Comparison of ENCODE assay signal across 7 cellular contexts in genomic region chr1:156214024-156214748, GRCh38. TPM values are rescaled to one million over a fixed set of nuclear protein-coding genes. Genes with fewer than 3 reads are reported as not detected.
DNase-seq lines count a peak whose midpoint lies in the region; ATAC-seq, FAIRE-seq and TF ChIP-seq lines count a peak whose summit lies in the region.

No MANE protein-coding gene starts in this region.

- FAIRE-seq in H54 (lab: Jason Lieb, UNC), result no peak

- H3K9me3 ChIP-seq in RWPE2 (ENCODE audit: severe bottlenecking), result no peaks in the 10 kb centered on the region

- peak overlapping the region; percentile 75 for H3K27ac ChIP-seq in RWPE2 (ENCODE audit: poor library complexity, severe bottlenecking)

- no peaks in the 10 kb centered on the region for H3K9me3 Mint-ChIP-seq in endothelial cell (ENCODE audit: unreplicated experiment)

- H3K36me3 ChIP-seq in RWPE2 (ENCODE audit: low read depth), result peaks cover 9% of the 10 kb centered on the region

- H3K4me3 ChIP-seq in RWPE2 (ENCODE audit: severe bottlenecking), result peak overlapping the region; percentile 62

- peak overlapping the region; percentile 78 for H3K4me3 Mint-ChIP-seq in endothelial cell (ENCODE audit: unreplicated experiment)

- peaks cover 20% of the 10 kb centered on the region for H3K4me1 ChIP-seq in RWPE2 (ENCODE audit: insufficient read depth, poor library complexity, severe bottlenecking)

- ATAC-seq in RWPE2 (ENCODE audit: low read depth) (peak; percentile 9; the same call in 2 of the 3 replicates), GM19324 (IDR thresholded peaks at IDR 0.05; ENCODE audit: low FRiP score, unreplicated experiment) (no peak), HG03045 (IDR thresholded peaks at IDR 0.05; ENCODE audit: unreplicated experiment) (no peak)

- H3K36me3 Mint-ChIP-seq in endothelial cell (ENCODE audit: low read depth, unreplicated experiment), result peaks cover 8% of the 10 kb centered on the region

- peaks cover 9% of the 10 kb centered on the region for H3K4me1 Mint-ChIP-seq in endothelial cell (ENCODE audit: unreplicated experiment)

- intact Hi-C loops in posterior vena cava (cut with DNase I), result no loop called here

- no peak for TF ChIP-seq POLR2A in H54 (IDR thresholded peaks at IDR 0.05; ENCODE audit: low read depth, low read length)

- TF ChIP-seq CTCF in RWPE2 (IDR thresholded peaks at IDR 0.05; ENCODE audit: poor library complexity, severe bottlenecking) (no peak), endothelial cell (IDR thresholded peaks at IDR 0.05; ENCODE audit: unreplicated experiment) (no peak)

- peaks cover 7% of the 10 kb centered on the region for H3K27me3 Mint-ChIP-seq in endothelial cell (ENCODE audit: unreplicated experiment)

- H3K27me3 ChIP-seq in RWPE2 (ENCODE audit: insufficient read depth, poor library complexity, severe bottlenecking), result no peaks in the 10 kb centered on the region

- peak overlapping the region; percentile 62 for H3K27ac Mint-ChIP-seq in endothelial cell (ENCODE audit: unreplicated experiment)

- DNase-seq in H54 (ENCODE audit: insufficient read length, low spot score), result peak; percentile 84
- no peak for DNase-seq in RWPE2 (ENCODE audit: low spot score)
- DNase-seq in endothelial cell (ENCODE audit: low spot score), result no peak
- DNase-seq in posterior vena cava (ENCODE audit: low spot score), result peak; percentile 48
- no peak for DNase-seq in superior temporal gyrus (ENCODE audit: extremely low spot score)

RNA-seq across cellular contexts. Expression of gene PMF1, which starts 1.4 kb away (rescaled TPM):
- total RNA-seq in endothelial cell (ENCODE audit: unreplicated experiment) (51.4 TPM), posterior vena cava (10 to 100 TPM; 31.8 to 34.6 TPM)

RNA-seq across cellular contexts. Expression of gene SLC25A44, which starts 20.3 kb away (rescaled TPM):
- total RNA-seq in endothelial cell (ENCODE audit: unreplicated experiment) (22.0 TPM), posterior vena cava (10 to 100 TPM; 16.1 to 21.2 TPM)

RNA-seq across cellular contexts. Expression of gene BGLAP, which starts 27.8 kb away (rescaled TPM):
- total RNA-seq in endothelial cell (ENCODE audit: unreplicated experiment) (1.2 TPM), posterior vena cava (under 1 TPM in 1 of 2 donors, not detected in 1; 0.71 TPM)

RNA-seq across cellular contexts. Expression of gene PAQR6, which starts 33.7 kb away (rescaled TPM):
- total RNA-seq in endothelial cell (ENCODE audit: unreplicated experiment) (8.4 TPM), posterior vena cava (1 to 10 TPM in 1 of 2 donors, under 1 TPM in 1; 0.43 to 1.9 TPM)

Comparison
In these comparisons a context has a peak if more than half of its experiments do, and no peak if none do; other contexts are left out.
1. DNase-seq: peak in H54 (single experiment) and posterior vena cava (single experiment); none in RWPE2 (single experiment), endothelial cell (single experiment) and superior temporal gyrus (single experiment).